13 cellular contexts compared by ENCODE assay signal in the genomic region with DNA sequence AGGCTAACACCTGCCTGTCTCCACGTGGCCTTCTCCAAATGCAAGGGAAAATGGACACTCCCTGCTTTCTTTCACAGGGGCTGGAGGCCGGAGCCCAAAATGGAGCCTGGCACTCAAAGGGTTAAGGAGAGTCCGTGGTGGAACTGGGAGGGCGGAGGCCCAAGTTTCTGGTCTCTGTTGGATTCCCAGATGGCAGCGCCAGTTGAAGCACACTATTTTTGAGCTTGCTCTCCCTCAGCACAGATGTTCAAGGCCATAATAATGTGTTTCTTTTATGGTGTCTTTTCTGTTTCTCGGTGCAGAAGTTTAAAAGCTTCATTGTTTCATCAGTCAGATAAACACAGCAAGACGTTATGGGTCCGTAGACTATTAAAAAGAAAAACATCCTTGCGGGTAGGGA.
DNase-seq lines count a peak whose midpoint lies in the region; TF ChIP-seq lines count a peak whose summit lies in the region.
"Had no signal": no experiment of that assay in that cellular context is flagged by ENCODE, and none has a peak within 500 bp of the region (broad histone marks: within the 10 kb centered on the region; RNA-seq: fewer than 3 reads in every experiment).

No MANE protein-coding gene starts in this region.

- no peak for TF ChIP-seq CTCF in left ventricle myocardium inferior (IDR thresholded peaks at IDR 0.05; ENCODE audit: borderline replicate concordance)

- H3K36me3 ChIP-seq in left ventricle myocardium inferior: no peaks in the 10 kb centered on the region
- peaks cover 17 to 22% of the 10 kb centered on the region in 2 experiments for H3K36me3 ChIP-seq in trophoblast cell (ENCODE audit: control insufficient read depth in 1 of 2, insufficient read depth in 2 of 2, low read length in 2 of 2)

- intact Hi-C loops in left ventricle myocardium inferior (cut with micrococcal nuclease): no loop called here

- H3K9ac ChIP-seq in trophoblast cell (ENCODE audit: low read length): no peak overlapping the region
- H3K9ac ChIP-seq: SK-N-SH had no signal

- no peak overlapping the region for H2AK5ac ChIP-seq in trophoblast cell (ENCODE audit: low read length)

- H3K18ac ChIP-seq in trophoblast cell (ENCODE audit: low read length): peak overlapping the region; percentile 46

- no peak overlapping the region for H2BK12ac ChIP-seq in trophoblast cell (ENCODE audit: low read length)

- H2BK5ac ChIP-seq in trophoblast cell (ENCODE audit: low read depth, low read length, poor library complexity): no peak overlapping the region

- no CpG with 5 or more reads among the region's 9 CpGs for WGBS in trophoblast cell (ENCODE audit: extremely low coverage, insufficient coverage, insufficient read length)

- H3K27ac ChIP-seq in left ventricle myocardium inferior (replicated peaks) (peak overlapping the region; percentile 12), trophoblast cell (ENCODE audit: low read depth, low read length) (no peak overlapping the region)

- no peak overlapping the region for H3K4ac ChIP-seq in trophoblast cell (ENCODE audit: low read depth, low read length)

- H2BK120ac ChIP-seq in trophoblast cell (ENCODE audit: insufficient read depth, low read length, poor library complexity): no peak overlapping the region

- H3K14ac ChIP-seq in trophoblast cell (ENCODE audit: low read length): no peak overlapping the region

- H3K9me3 ChIP-seq in left ventricle myocardium inferior (replicated peaks) (no peaks in the 10 kb centered on the region), trophoblast cell (ENCODE audit: insufficient read depth, low read depth, low read length) (no peaks in the 10 kb centered on the region)
- H3K9me3 ChIP-seq: SK-N-SH had no signal

- DNase-seq in COR-L47 (lab: John Stamatoyannopoulos, UW) (peak; percentile 40), NCI-H524 treated with DMSO at 0.1 percent for 48 hours (lab: John Stamatoyannopoulos, UW) (peak; percentile 33), left ventricle myocardium inferior (peak; percentile 38), trophoblast cell (no peak), HK-2 (ENCODE audit: unreplicated experiment) (no peak), NCI-H526 treated with DMSO at 0.1 percent for 48 hours (lab: John Stamatoyannopoulos, UW) (no peak)
- DNase-seq in activated CD4-positive, CD25-positive, alpha-beta regulatory T cell treated with anti-CD3 and anti-CD28 coated beads, Interleukin-2, amount 50 U/mL, for 72 hours: no peak
- no peak for DNase-seq in stimulated activated CD4-positive, alpha-beta T cell treated with anti-CD3 and anti-CD28 coated beads, Interleukin-12 subunit alpha, Interleukin-12 subunit beta, amount 100 ng/mL, for 4 hours
- DNase-seq: activated T-cell treated with anti-CD3 and anti-CD28 coated beads for 4 hours; effector CD4-positive, alpha-beta T cell; NCI-H1417; NCI-H446 treated with DMSO at 0.1 percent for 48 hours; SK-N-SH had no signal

- H3K23ac ChIP-seq in trophoblast cell (ENCODE audit: low read length): no peak overlapping the region

- no peak overlapping the region for H4K91ac ChIP-seq in trophoblast cell (ENCODE audit: low read depth, low read length)

- H3K79me2 ChIP-seq in trophoblast cell (ENCODE audit: control insufficient read depth, insufficient read depth, low read length, poor library complexity): no peaks in the 10 kb centered on the region

- H4K8ac ChIP-seq in trophoblast cell (ENCODE audit: low read depth, low read length): no peak overlapping the region

- no peak overlapping the region for H4K12ac ChIP-seq in trophoblast cell (ENCODE audit: low read depth, low read length)

- H3K4me2 ChIP-seq in trophoblast cell (ENCODE audit: low read length): no peak overlapping the region
- H3K4me2 ChIP-seq: SK-N-SH had no signal

- H3K4me3 ChIP-seq in left ventricle myocardium inferior: no peak overlapping the region
- no peak overlapping the region for H3K4me3 ChIP-seq in trophoblast cell (ENCODE audit: low read depth, low read length)

- H3K79me1 ChIP-seq in trophoblast cell (ENCODE audit: low read length): no peaks in the 10 kb centered on the region

- H3K4me1 ChIP-seq in left ventricle myocardium inferior: peaks cover 36% of the 10 kb centered on the region
- H3K4me1 ChIP-seq in trophoblast cell (ENCODE audit: control insufficient read depth in 1 of 2, insufficient read depth in 2 of 2, low read length in 2 of 2): peaks cover 0 to 2% of the 10 kb centered on the region in 2 experiments

- H3K27me3 ChIP-seq in left ventricle myocardium inferior (ENCODE audit: low read depth): no peaks in the 10 kb centered on the region
- H3K27me3 ChIP-seq in trophoblast cell (ENCODE audit: insufficient read depth, low read length): no peaks in the 10 kb centered on the region

- H2AFZ ChIP-seq in trophoblast cell (ENCODE audit: insufficient read depth, low read length, poor library complexity): no peak overlapping the region

Comparison
In these comparisons a context has a peak if more than half of its experiments do, and no peak if none do; other contexts are left out.
1. DNase-seq: peak in COR-L47 (single experiment), NCI-H524 treated with DMSO at 0.1 percent for 48 hours (single experiment) and left ventricle myocardium inferior (single experiment); none in trophoblast cell (0 of 2), activated CD4-positive, CD25-positive, alpha-beta regulatory T cell treated with anti-CD3 and anti-CD28 coated beads, Interleukin-2, amount 50 U/mL, for 72 hours (single experiment), HK-2 (single experiment), stimulated activated CD4-positive, alpha-beta T cell treated with anti-CD3 and anti-CD28 coated beads, Interleukin-12 subunit alpha, Interleukin-12 subunit beta, amount 100 ng/mL, for 4 hours (single experiment) and NCI-H526 treated with DMSO at 0.1 percent for 48 hours (single experiment).